8 cellular contexts compared by ENCODE assay signal in genomic region chr3:5188419-5189405, GRCh38. TPM values are rescaled to one million over a fixed set of nuclear protein-coding genes. Genes with fewer than 3 reads are reported as not detected.
A peak's percentile ranks its signal among the peaks of the same experiment; 100 is the strongest.
DNase-seq lines count a peak whose midpoint lies in the region; ATAC-seq and TF ChIP-seq lines count a peak whose summit lies in the region.

No MANE protein-coding gene starts in this region.

- WGBS in thymus = 5% methylated on average over 28 of the region's 28 CpGs

- H3K4me3 ChIP-seq in duodenal mucosa (ENCODE audit: low read depth in 1 of 2, low read length in 2 of 2) (peak overlapping the region; percentile 73 to 82), mucosa of rectum (ENCODE audit: low read length in 2 of 2) (peak overlapping the region; percentile 68 to 90), thymus (ENCODE audit: low read length) (peak overlapping the region; percentile 100)

- H3K27ac ChIP-seq in duodenal mucosa (ENCODE audit: low read depth, low read length) (peak overlapping the region; percentile 88), mucosa of rectum (ENCODE audit: low read depth in 2 of 2, low read length in 2 of 2) (peak overlapping the region; percentile 89 to 97), thymus (ENCODE audit: low read depth) (peak overlapping the region; percentile 98)

- no peaks in the 10 kb centered on the region for H3K36me3 ChIP-seq in duodenal mucosa (ENCODE audit: control insufficient read depth in 1 of 2, insufficient read depth in 2 of 2, low read length in 2 of 2)
- H3K36me3 ChIP-seq in mucosa of rectum (ENCODE audit: control insufficient read depth in 2 of 2, insufficient read depth in 2 of 2, low read length in 2 of 2) = peaks cover 0 to under 1% of the 10 kb centered on the region in 2 donors
- peaks cover 5% of the 10 kb centered on the region for H3K36me3 ChIP-seq in thymus (ENCODE audit: control insufficient read depth, insufficient read depth)

- ATAC-seq in activated CD4-positive, CD25-positive, alpha-beta regulatory T cell treated with anti-CD3 and anti-CD28 coated beads, Interleukin-2, amount 50 U/mL, for 24 hours = peak; percentile 20 to 25
- ATAC-seq in GM19455 (IDR thresholded peaks at IDR 0.05; ENCODE audit: unreplicated experiment) = no peak

- H3K9me3 ChIP-seq in duodenal mucosa (ENCODE audit: control insufficient read depth in 1 of 2, low read length in 2 of 2) (no peaks in the 10 kb centered on the region), mucosa of rectum (ENCODE audit: control insufficient read depth in 2 of 2, low read length in 2 of 2) (no peaks in the 10 kb centered on the region), thymus (ENCODE audit: control insufficient read depth) (no peaks in the 10 kb centered on the region)

- no peaks in the 10 kb centered on the region for H3K27me3 ChIP-seq in duodenal mucosa (ENCODE audit: control insufficient read depth in 1 of 2, insufficient read depth in 2 of 2, low read length in 2 of 2)
- H3K27me3 ChIP-seq in mucosa of rectum (ENCODE audit: control insufficient read depth in 2 of 2, insufficient read depth in 2 of 2, low read length in 2 of 2) = no peaks in the 10 kb centered on the region
- H3K27me3 ChIP-seq in thymus (ENCODE audit: control insufficient read depth, insufficient read depth) = no peaks in the 10 kb centered on the region

- H3K4me1 ChIP-seq in duodenal mucosa (ENCODE audit: control insufficient read depth in 1 of 2, insufficient read depth in 2 of 2, low read length in 2 of 2) (peaks cover 13 to 23% of the 10 kb centered on the region in 2 donors), mucosa of rectum (ENCODE audit: control insufficient read depth in 2 of 2, insufficient read depth in 2 of 2, low read length in 2 of 2) (peaks cover 8 to 18% of the 10 kb centered on the region in 2 donors), thymus (ENCODE audit: control insufficient read depth, insufficient read depth, low read length) (peaks cover 30% of the 10 kb centered on the region)

- no peak for TF ChIP-seq CTCF in GM10266 (IDR thresholded peaks at IDR 0.05; ENCODE audit: control insufficient read depth, insufficient read depth, low read depth, missing control alignments)

- H3K9ac ChIP-seq in duodenal mucosa (ENCODE audit: low read depth in 1 of 2, low read length in 2 of 2) = peak overlapping the region; percentile 95 to 96
- peak overlapping the region; percentile 85 to 97 for H3K9ac ChIP-seq in mucosa of rectum (ENCODE audit: low read depth in 1 of 2, low read length in 2 of 2)

- DNase-seq in GM10266 (ENCODE audit: extremely low spot score) (peak; percentile 35), M059J (ENCODE audit: low read depth) (peak; percentile 19), COLO829 (ENCODE audit: low spot score) (no peak)

RNA-seq across cellular contexts. Expression of gene EDEM1, which starts 1.2 kb away (rescaled TPM):
- total RNA-seq in M059J (2014; rRNA removed; shearing (Covaris generic)) = 8.9 and 17.7 TPM in 2 replicates
- polyA plus RNA-seq in thymus = 31.7 TPM
